8 cellular contexts compared by ENCODE assay signal in the genomic region with DNA sequence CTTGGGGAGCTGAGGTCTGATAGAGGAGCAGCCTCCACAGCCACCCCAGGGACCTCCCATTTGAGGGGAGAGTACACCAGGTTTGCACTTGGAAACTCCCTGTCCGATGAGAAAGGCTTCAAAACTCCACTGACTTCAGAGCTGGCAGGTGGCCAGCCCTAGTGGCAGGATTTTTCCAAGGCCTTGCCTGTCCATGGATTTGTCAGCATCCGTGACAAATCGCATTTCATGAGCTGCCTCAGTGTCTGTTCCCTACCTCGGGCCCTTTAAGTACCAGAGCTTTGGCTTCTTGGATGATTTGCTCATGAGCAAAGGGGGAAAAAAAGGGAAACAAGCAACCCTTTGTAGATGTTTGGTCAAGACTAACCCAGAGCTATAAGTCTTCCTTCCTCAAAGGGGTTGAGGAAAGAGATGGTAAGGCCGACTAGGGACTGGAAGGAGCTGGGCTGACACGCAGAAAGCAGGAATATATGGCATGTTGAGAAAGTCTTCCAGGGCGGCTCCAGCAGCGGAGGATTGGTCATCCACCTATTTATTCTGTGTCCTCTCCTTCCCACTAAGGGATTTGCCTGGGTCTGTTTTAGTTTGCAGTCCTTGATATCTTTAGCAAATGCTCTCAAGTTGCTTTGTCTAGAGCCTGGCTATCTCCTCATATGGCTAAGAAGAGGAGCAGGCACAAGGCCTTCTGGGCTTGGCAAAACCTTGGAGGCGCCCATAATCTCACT. TPM values are rescaled to one million over a fixed set of nuclear protein-coding genes. Genes with fewer than 3 reads are reported as not detected.
DNase-seq lines count a peak whose midpoint lies in the region; ATAC-seq and TF ChIP-seq lines count a peak whose summit lies in the region.

No MANE protein-coding gene starts in this region.

- peaks cover 13 to 18% (median 16%) of the 10 kb centered on the region in 3 donors for H3K4me1 Mint-ChIP-seq in T-cell

- BruUV-seq in mammary epithelial cell (replicated peaks; lab: Mats Ljungman, UMichigan) = no TSS peak

- CTCF ChIA-PET in mammary epithelial cell (lab: Charles Lee; ENCODE audit: low non-redundant PET) = interaction anchor here (0.6 to 1.2 kb wide), 3 partner anchors 17 to 39 kb away, joined by 4 to 7 read pairs (median 6); no protein-coding TSS in a partner anchor
- CTCF ChIA-PET in T-cell (lab: Charles Lee) = interaction anchor here in 1 of 2 donors (0.6 kb wide), 1 partner anchor 10 kb away, joined by 3 read pairs; no protein-coding TSS in a partner anchor

- intact Hi-C loops in mammary epithelial cell (cut with micrococcal nuclease) = loop anchor here (2.0 kb wide), 1 partner anchor 17 kb away; no protein-coding TSS in a partner anchor

- POLR2A ChIA-PET in T-cell (lab: Charles Lee) = no interaction called here

- 27% methylated on average over 9 of the region's 9 CpGs for WGBS in mammary epithelial cell (ENCODE audit: low coverage, missing lambda C conversion rate)

- H3K36me3 ChIP-seq in mammary epithelial cell (ENCODE audit: insufficient read depth, low read length) (no peaks in the 10 kb centered on the region), thoracic aorta (no peaks in the 10 kb centered on the region)

- TF ChIP-seq CTCF in C4-2B (conservative IDR thresholded peaks at IDR 0.05) = peak; percentile 18
- peak; percentile 47 to 67 for TF ChIP-seq CTCF in mammary epithelial cell (conservative IDR thresholded peaks at IDR 0.05 in 1 of 2, IDR thresholded peaks at IDR 0.05 in 1 of 2; ENCODE audit: extremely low read depth in 1 of 2, insufficient read depth in 1 of 2, low read depth in 1 of 2, low read length in 2 of 2)
- peak; percentile 76 for TF ChIP-seq CTCF in thoracic aorta (IDR thresholded peaks at IDR 0.05)

- no peaks in the 10 kb centered on the region for H3K36me3 Mint-ChIP-seq in T-cell

- ATAC-seq in left lobe of liver = peak; percentile 17
- peak; percentile 41 for ATAC-seq in thoracic aorta (ENCODE audit: insufficient number of reproducible peaks, low FRiP score, low read depth)
- no peak for ATAC-seq in T-cell (replicated peaks in 1 of 4)

- H3K4me1 ChIP-seq in mammary epithelial cell (ENCODE audit: insufficient read depth, low read length) (peaks cover 42% of the 10 kb centered on the region), thoracic aorta (ENCODE audit: control insufficient read depth in 1 of 2, low read depth in 2 of 2) (peaks cover 36 to 78% of the 10 kb centered on the region in 2 donors)

- H3K9me3 ChIP-seq in mammary epithelial cell (replicated peaks; ENCODE audit: insufficient read depth, low read length) (no peaks in the 10 kb centered on the region), thoracic aorta (no peaks in the 10 kb centered on the region)

- DNase-seq in MV-4-11 (lab: John Stamatoyannopoulos, UW) (peak; percentile 91), mammary epithelial cell (peak; percentile 98), left lobe of liver (ENCODE audit: low spot score) (peak; percentile 79), thoracic aorta (ENCODE audit: low spot score) (peak; percentile 76), DMS79 treated with DMSO at 0.1 percent for 48 hours (lab: John Stamatoyannopoulos, UW) (no peak), T-cell (no peak), GF-D8 (lab: John Stamatoyannopoulos, UW) (no peak)

- H3K27me3 ChIP-seq in mammary epithelial cell (ENCODE audit: insufficient read depth, low read length) (no peaks in the 10 kb centered on the region), thoracic aorta (replicated peaks; ENCODE audit: insufficient read depth) (no peaks in the 10 kb centered on the region)

- peak overlapping the region; percentile 51 for H3K9ac ChIP-seq in mammary epithelial cell (ENCODE audit: insufficient read depth, low read length)

- no peaks in the 10 kb centered on the region for H3K9me3 Mint-ChIP-seq in T-cell

- no peak overlapping the region for H3K4me3 ChIP-seq in mammary epithelial cell (replicated peaks in 1 of 3; ENCODE audit: insufficient read depth in 1 of 3, low read depth in 2 of 3, low read length in 3 of 3)
- no peak overlapping the region for H3K4me3 ChIP-seq in thoracic aorta

- no peaks in the 10 kb centered on the region for H4K20me1 ChIP-seq in mammary epithelial cell (ENCODE audit: insufficient read depth, low read length)

- H3K27ac ChIP-seq in C4-2B (no peak overlapping the region), mammary epithelial cell (ENCODE audit: insufficient read depth, low read depth, low read length) (peak overlapping the region; percentile 77), thoracic aorta (peak overlapping the region; percentile 76 to 89)

- dilution Hi-C loops in mammary epithelial cell (cut with HindIII; ENCODE audit: low sequenced_read_pairs) = loop anchor here (5.0 kb wide), 1 partner anchor 98 kb away; no protein-coding TSS in a partner anchor

- H2AFZ ChIP-seq in mammary epithelial cell (ENCODE audit: low read depth, low read length) = peak overlapping the region; percentile 68

- H3K4me3 Mint-ChIP-seq in T-cell = no peak overlapping the region

- H3K79me2 ChIP-seq in mammary epithelial cell (ENCODE audit: insufficient read depth, low read length) = peaks cover 20% of the 10 kb centered on the region

- H3K27ac Mint-ChIP-seq in T-cell = no peak overlapping the region

- peaks cover 0 to 4% of the 10 kb centered on the region in 2 donors for H3K27me3 Mint-ChIP-seq in T-cell

- peak overlapping the region; percentile 26 for H3K4me2 ChIP-seq in mammary epithelial cell (ENCODE audit: insufficient read depth, low read depth, low read length)

- in situ Hi-C loops in mammary epithelial cell (cut with MboI; ENCODE audit: low sequenced_read_pairs in 2 of 2) = no loop called here

RNA-seq across cellular contexts. Expression of gene HSPG2, which starts 2.7 kb away (rescaled TPM):
- total RNA-seq in mammary epithelial cell (100 to 1,000 TPM; 187 to 207 TPM), left lobe of liver (50.8 TPM), thoracic aorta (100 to 1,000 TPM; 684 to 846 TPM), T-cell (1 to 10 TPM; 4.4 to 9.3 (median 7.9) TPM)
- polyA plus RNA-seq in mammary epithelial cell = 23.9 TPM
- polyA minus RNA-seq in mammary epithelial cell = 121 TPM

RNA-seq across cellular contexts. Expression of gene CELA3B, which starts 37.0 kb away (rescaled TPM):
- total RNA-seq in mammary epithelial cell = not detected
- not detected for polyA plus RNA-seq in mammary epithelial cell
- not detected for polyA minus RNA-seq in mammary epithelial cell
- total RNA-seq in left lobe of liver = 7.4 TPM
- total RNA-seq in thoracic aorta = 1 to 10 TPM in 1 of 2 donors, not detected in 1; 2.0 TPM
- 1 to 10 TPM in 3 of 5 donors, not detected in 2; 6.9 to 7.5 (median 7.3) TPM for total RNA-seq in T-cell

Comparison
In these comparisons a context has a peak if more than half of its experiments do, and no peak if none do; other contexts are left out.
1. CTCF ChIP-seq: peak in every context shown above with its lines; median percentile 76 in thoracic aorta; 57 in mammary epithelial cell; 18 in C4-2B.
2. DNase-seq: peak in MV-4-11 (single experiment), mammary epithelial cell (single experiment), left lobe of liver (single experiment) and thoracic aorta (single experiment); none in DMS79 treated with DMSO at 0.1 percent for 48 hours (single experiment), T-cell (0 of 34) and GF-D8 (single experiment).
3. ATAC-seq: peak in left lobe of liver (single experiment) and thoracic aorta (single experiment); none in T-cell (0 of 4).